ENCODE assay signal across 12 cellular contexts in genomic region chr6:1839315-1839714, GRCh38.
"Had no signal": no experiment of that assay in that cellular context is flagged by ENCODE, and none has a peak within 500 bp of the region (broad histone marks: within the 10 kb centered on the region; RNA-seq: fewer than 3 reads in every experiment).

No MANE protein-coding gene starts in this region.

- H3K36me3 Mint-ChIP-seq: immature natural killer cell; neural progenitor cell; stimulated activated effector memory CD8-positive, alpha-beta T cell treated with anti-CD3 and anti-CD28 coated beads, Interleukin-12 subunit alpha, Interleukin-12 subunit beta, amount 100 ng/mL, for 72 hours had no signal

- H3K4me3 ChIP-seq: breast epithelium, heart left ventricle, lower lobe of right lung, neural progenitor cell, ovary had no signal

- H3K4me3 Mint-ChIP-seq: effector memory CD8-positive, alpha-beta T cell; immature natural killer cell; neural progenitor cell; stimulated activated effector memory CD8-positive, alpha-beta T cell treated with anti-CD3 and anti-CD28 coated beads, Interleukin-12 subunit alpha, Interleukin-12 subunit beta, amount 100 ng/mL, for 72 hours had no signal

- H3K27ac Mint-ChIP-seq: effector memory CD8-positive, alpha-beta T cell; immature natural killer cell; neural progenitor cell; stimulated activated effector memory CD8-positive, alpha-beta T cell treated with anti-CD3 and anti-CD28 coated beads, Interleukin-12 subunit alpha, Interleukin-12 subunit beta, amount 100 ng/mL, for 72 hours had no signal

- ATAC-seq: effector memory CD8-positive, alpha-beta T cell; heart left ventricle; lower lobe of right lung; stimulated activated effector memory CD8-positive, alpha-beta T cell treated with anti-CD3 and anti-CD28 coated beads, Interleukin-12 subunit alpha, Interleukin-12 subunit beta, amount 100 ng/mL, for 72 hours had no signal

- H3K36me3 ChIP-seq: breast epithelium, heart left ventricle, lower lobe of right lung, neural progenitor cell, ovary had no signal

- H3K27ac ChIP-seq: breast epithelium, epithelial cell of prostate, heart left ventricle, lower lobe of right lung, neural progenitor cell, ovary had no signal

- H3K27me3 Mint-ChIP-seq: effector memory CD8-positive, alpha-beta T cell had no signal

- H3K4me1 Mint-ChIP-seq: immature natural killer cell; stimulated activated effector memory CD8-positive, alpha-beta T cell treated with anti-CD3 and anti-CD28 coated beads, Interleukin-12 subunit alpha, Interleukin-12 subunit beta, amount 100 ng/mL, for 72 hours had no signal

- H3K9me3 ChIP-seq: breast epithelium, heart left ventricle, lower lobe of right lung, ovary had no signal

- H3K9me3 Mint-ChIP-seq: effector memory CD8-positive, alpha-beta T cell; immature natural killer cell; stimulated activated effector memory CD8-positive, alpha-beta T cell treated with anti-CD3 and anti-CD28 coated beads, Interleukin-12 subunit alpha, Interleukin-12 subunit beta, amount 100 ng/mL, for 72 hours had no signal

- H3K9ac ChIP-seq: neural progenitor cell had no signal

- DNase-seq: activated naive CD4-positive, alpha-beta T cell treated with Interleukin-2 at 50 U/mL for 16 hours; activated T-cell treated with anti-CD3 and anti-CD28 coated beads for 4 hours; aorta; effector memory CD8-positive, alpha-beta T cell; heart left ventricle; immature natural killer cell; lower lobe of right lung; ovary had no signal
